8 cellular contexts compared by ENCODE assay signal in genomic region chr15:52233405-52233804, GRCh38. TPM values are rescaled to one million over a fixed set of nuclear protein-coding genes. Genes with fewer than 3 reads are reported as not detected.
DNase-seq lines count a peak whose midpoint lies in the region; ATAC-seq and TF ChIP-seq lines count a peak whose summit lies in the region.
"Had no signal": no experiment of that assay in that cellular context is flagged by ENCODE, and none has a peak within 500 bp of the region (broad histone marks: within the 10 kb centered on the region; RNA-seq: fewer than 3 reads in every experiment).

No MANE protein-coding gene starts in this region.

- no peak overlapping the region for H3K27ac ChIP-seq in left lung

- no peak overlapping the region for H3K4me3 ChIP-seq in left lung

- no peaks in the 10 kb centered on the region for H3K36me3 Mint-ChIP-seq in naive thymus-derived CD8-positive, alpha-beta T cell

- H3K4me1 Mint-ChIP-seq in naive thymus-derived CD8-positive, alpha-beta T cell, result peaks cover 16 to 67% (median 41%) of the 10 kb centered on the region in 4 donors

- H3K36me3 ChIP-seq in left lung, result peaks cover 0 to 7% of the 10 kb centered on the region in 2 donors

- no peak for TF ChIP-seq CTCF in left lung (IDR thresholded peaks at IDR 0.05)

- intact Hi-C loops in left lung (cut with DNase I), result no loop called here

- H3K9me3 ChIP-seq in left lung, result no peaks in the 10 kb centered on the region

- H3K27me3 ChIP-seq in left lung, result no peaks in the 10 kb centered on the region

- no peaks in the 10 kb centered on the region for H3K4me1 ChIP-seq in left lung

- peak; percentile 37; the same call in 1 of the 2 replicates for TF ChIP-seq POLR2A in Raji (IDR thresholded peaks at IDR 0.05; ENCODE audit: insufficient read depth, low read depth, low read length)

- H3K9me3 Mint-ChIP-seq in naive thymus-derived CD8-positive, alpha-beta T cell, result no peaks in the 10 kb centered on the region

- ATAC-seq in GM18511 (IDR thresholded peaks at IDR 0.05; ENCODE audit: unreplicated experiment) (peak; percentile 45), HG02642 (IDR thresholded peaks at IDR 0.05; ENCODE audit: poor library complexity, unreplicated experiment) (peak; percentile 30), left lung (no peak)
- peak in 1 of 2 donors; percentile 14 for ATAC-seq in naive thymus-derived CD8-positive, alpha-beta T cell

- POLR2A ChIA-PET in naive thymus-derived CD8-positive, alpha-beta T cell (lab: Charles Lee), result interaction anchor here (0.6 to 3.9 kb wide), 5 partner anchors 9 to 249 kb away, joined by 3 to 29 read pairs (median 3); no protein-coding TSS in a partner anchor

- peak overlapping the region in 9 of 10 donors; percentile 20 to 80 (median 59) for H3K4me3 Mint-ChIP-seq in naive thymus-derived CD8-positive, alpha-beta T cell

- no peak for DNase-seq in naive thymus-derived CD8-positive, alpha-beta T cell
- DNase-seq in NCI-H1417 (lab: John Stamatoyannopoulos, UW) (no peak), activated T-cell treated with anti-CD3 and anti-CD28 coated beads for 4 hours (no peak), left lung (no peak)
- DNase-seq: glutamatergic neuron had no signal

- no peaks in the 10 kb centered on the region for H3K27me3 Mint-ChIP-seq in naive thymus-derived CD8-positive, alpha-beta T cell

- H3K27ac Mint-ChIP-seq in naive thymus-derived CD8-positive, alpha-beta T cell, result peak overlapping the region; percentile 82 to 97 (median 95)

RNA-seq across cellular contexts. Expression of gene GNB5, which starts 42.2 kb away (rescaled TPM):
- 10 to 100 TPM; 45.2 to 48.5 TPM for total RNA-seq in naive thymus-derived CD8-positive, alpha-beta T cell
- polyA plus RNA-seq in naive thymus-derived CD8-positive, alpha-beta T cell, result 10 to 100 TPM; 32.4 to 41.7 (median 32.8) TPM
- total RNA-seq in left lung, result 10 to 100 TPM; 13.9 to 18.9 TPM
